Comparison of ENCODE assay signal across 8 cellular contexts in genomic region chr10:72331575-72332422, GRCh38. TPM values are rescaled to one million over a fixed set of nuclear protein-coding genes. Genes with fewer than 3 reads are reported as not detected.
DNase-seq lines count a peak whose midpoint lies in the region; ATAC-seq and TF ChIP-seq lines count a peak whose summit lies in the region.

No MANE protein-coding gene starts in this region.

- ATAC-seq in HG03064 (IDR thresholded peaks at IDR 0.05; ENCODE audit: low read depth, unreplicated experiment) (peak; percentile 43), left lung (peak; percentile 83)

- intact Hi-C loops in left lung (cut with DNase I): loop anchor here in 1 of 2 donors (10.0 kb wide), 3 partner anchors 57 to 367 kb away; partner anchors contain the start of genes CHST3 and DDIT4

- no peaks in the 10 kb centered on the region for H3K27me3 ChIP-seq in left lung

- H3K4me3 ChIP-seq in GM12864 (ENCODE audit: low read depth, low read length) (no peak overlapping the region), left lung (peak overlapping the region in 1 of 2 donors; percentile 5)

- H3K36me3 ChIP-seq in left lung: peaks cover 0 to 29% of the 10 kb centered on the region in 2 donors

- peaks cover 66 to 100% of the 10 kb centered on the region in 2 donors for H3K4me1 ChIP-seq in left lung

- TF ChIP-seq CTCF in GM12864 (IDR thresholded peaks at IDR 0.05; ENCODE audit: low read depth, low read length, missing control alignments): peak; percentile 22
- peak in 1 of 2 donors; percentile 64 for TF ChIP-seq CTCF in left lung (IDR thresholded peaks at IDR 0.05)

- DNase-seq in GM12864 (ENCODE audit: low read depth) (peak; percentile 64), NCI-H2227 treated with DMSO at 0.1 percent for 48 hours (lab: John Stamatoyannopoulos, UW) (peak; percentile 82), left lung (peak; percentile 92 to 96), A172 (ENCODE audit: low spot score) (no peak)
- DNase-seq in activated CD4-positive, alpha-beta T cell treated with anti-CD3 and anti-CD28 coated beads for 48 hours: peak; percentile 95
- DNase-seq in stimulated activated CD4-positive, alpha-beta T cell treated with anti-CD3 and anti-CD28 coated beads, Interleukin-2, amount 100 ng/mL, for 4 hours (ENCODE audit: low read depth): peak; percentile 68

- H3K27ac ChIP-seq in cingulate gyrus (ENCODE audit: low read depth, low read length) (peak overlapping the region; percentile 97), left lung (peak overlapping the region; percentile 82 to 86)

- H3K9me3 ChIP-seq in left lung: no peaks in the 10 kb centered on the region

RNA-seq across cellular contexts. Expression of gene DNAJB12, which starts 22.9 kb away (rescaled TPM):
- total RNA-seq in left lung: 10 to 100 TPM; 30.9 to 38.9 TPM
- 33.1 and 34.6 TPM in 2 replicates for total RNA-seq in A172 (2014; rRNA removed; shearing (Covaris generic))

RNA-seq across cellular contexts. Expression of gene DDIT4, which starts 58.1 kb away (rescaled TPM):
- total RNA-seq in left lung: 10 to 100 TPM; 40.7 to 73.8 TPM
- total RNA-seq in A172 (2014; rRNA removed; shearing (Covaris generic)): 7.8 and 14.6 TPM in 2 replicates
